Comparison of ENCODE assay signal across 13 cellular contexts in the genomic region with DNA sequence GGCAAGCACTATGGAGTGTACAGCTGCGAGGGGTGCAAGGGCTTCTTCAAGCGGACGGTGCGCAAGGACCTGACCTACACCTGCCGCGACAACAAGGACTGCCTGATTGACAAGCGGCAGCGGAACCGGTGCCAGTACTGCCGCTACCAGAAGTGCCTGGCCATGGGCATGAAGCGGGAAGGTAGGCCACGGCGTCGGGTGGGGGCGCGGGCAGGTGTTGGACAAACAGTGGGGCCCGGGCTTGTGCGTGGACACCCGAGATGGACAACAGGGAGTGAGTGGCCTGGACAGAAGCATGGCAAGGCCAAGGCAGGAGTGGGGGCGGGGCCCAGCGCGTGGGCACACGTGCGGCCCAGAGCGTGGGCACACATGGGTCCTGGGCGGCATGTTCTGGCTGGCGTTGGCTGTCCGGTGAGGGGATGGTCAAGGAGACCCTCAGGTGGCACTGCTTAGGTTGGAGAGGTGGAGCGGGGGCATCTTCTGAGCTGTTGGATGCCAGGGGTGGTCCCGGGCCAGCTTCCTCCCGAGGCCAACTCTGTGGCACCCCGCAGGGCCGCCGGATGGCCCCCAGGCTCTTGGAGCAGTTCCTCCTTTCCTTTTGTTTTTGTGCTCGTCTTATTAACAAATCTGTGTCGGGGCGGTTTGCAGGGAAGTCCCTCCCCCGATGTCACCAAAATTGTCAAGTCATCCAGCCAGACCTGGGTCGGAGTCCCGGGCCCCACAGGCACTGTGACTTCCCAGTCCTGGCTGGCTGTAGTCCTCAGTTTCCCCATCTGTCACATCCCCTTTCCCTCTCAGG.
DNase-seq lines count a peak whose midpoint lies in the region; ATAC-seq and TF ChIP-seq lines count a peak whose summit lies in the region.
"Had no signal": no experiment of that assay in that cellular context is flagged by ENCODE, and none has a peak within 500 bp of the region (broad histone marks: within the 10 kb centered on the region; RNA-seq: fewer than 3 reads in every experiment).

No MANE protein-coding gene starts in this region.

- peaks cover 79 to 100% of the 10 kb centered on the region in 2 donors for H3K4me1 ChIP-seq in thyroid gland

- H3K27me3 ChIP-seq in layer of hippocampus (ENCODE audit: control insufficient read depth, insufficient read depth, low read length): no peaks in the 10 kb centered on the region
- H3K27me3 ChIP-seq in thyroid gland: no peaks in the 10 kb centered on the region

- ATAC-seq in GM21576 (IDR thresholded peaks at IDR 0.05; ENCODE audit: unreplicated experiment): no peak

- no peak for TF ChIP-seq POLR2A in thyroid gland (IDR thresholded peaks at IDR 0.05)

- DNase-seq in DMS53 (lab: John Stamatoyannopoulos, UW) (peak; percentile 20), DMS53 treated with DMSO at 0.1 percent for 48 hours (lab: John Stamatoyannopoulos, UW; ENCODE audit: unreplicated experiment) (no peak), SIG-M5 treated with dmso at 0.1 percent for 504 hours (lab: John Stamatoyannopoulos, UW; ENCODE audit: unreplicated experiment) (peak; percentile 72), thyroid gland (no peak), ecto neural progenitor cell (ENCODE audit: low spot score) (no peak), A172 (ENCODE audit: low spot score) (no peak)
- DNase-seq: activated T-cell treated with anti-CD3 and anti-CD28 coated beads for 4 hours, naive B cell, NCI-H187, NCI-H82 had no signal

- H3K27ac ChIP-seq in layer of hippocampus (ENCODE audit: low read depth, low read length) (peak overlapping the region; percentile 46), thyroid gland (peak overlapping the region in 2 of 3 donors; percentile 76 to 95)
- H3K27ac ChIP-seq: 22Rv1 had no signal

- H3K9me3 ChIP-seq in thyroid gland: no peaks in the 10 kb centered on the region

- intact Hi-C loops in thyroid gland (cut with DNase I): no loop called here

- no peaks in the 10 kb centered on the region for H3K36me3 ChIP-seq in thyroid gland

- WGBS in thyroid gland, 2 donors: 91 to 93% methylated on average over 40 of the region's 40 CpGs

- TF ChIP-seq CTCF in thyroid gland (IDR thresholded peaks at IDR 0.05): no peak

- no peak overlapping the region for H3K4me3 ChIP-seq in thyroid gland (replicated peaks in 1 of 3)

Comparison
In these comparisons a context has a peak if more than half of its experiments do, and no peak if none do; other contexts are left out.
1. DNase-seq: peak in DMS53 (single experiment) and SIG-M5 treated with dmso at 0.1 percent for 504 hours (single experiment); none in DMS53 treated with DMSO at 0.1 percent for 48 hours (single experiment), thyroid gland (0 of 2), ecto neural progenitor cell (single experiment) and A172 (single experiment).